ENCODE assay signal across 17 cellular contexts in the genomic region with DNA sequence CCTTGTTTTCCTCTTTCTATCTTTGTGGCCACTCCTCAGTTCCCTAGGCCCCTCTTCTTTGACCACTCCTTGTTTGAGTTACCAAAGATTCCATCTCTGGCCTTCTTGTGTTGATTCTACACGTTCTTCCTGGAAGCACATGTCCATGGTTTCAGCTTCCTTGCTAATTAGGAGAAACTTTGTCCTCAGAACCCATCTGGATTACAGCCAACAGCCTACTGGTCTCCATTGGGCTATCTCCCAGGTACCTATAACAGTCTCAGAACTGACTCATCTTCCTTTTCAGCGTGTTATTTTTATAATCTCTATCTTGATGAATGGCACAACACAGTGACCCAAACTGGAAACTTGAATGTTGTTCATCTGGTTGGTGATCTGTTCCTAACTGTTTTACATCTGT. TPM values are rescaled to one million over a fixed set of nuclear protein-coding genes. Genes with fewer than 3 reads are reported as not detected.
DNase-seq lines count a peak whose midpoint lies in the region; ATAC-seq and TF ChIP-seq lines count a peak whose summit lies in the region.
"Had no signal": no experiment of that assay in that cellular context is flagged by ENCODE, and none has a peak within 500 bp of the region (broad histone marks: within the 10 kb centered on the region; RNA-seq: fewer than 3 reads in every experiment).

No MANE protein-coding gene starts in this region.

- peak overlapping the region; percentile 4 for H3K4me3 Mint-ChIP-seq in activated T-helper 17 cell treated with anti-CD3 and anti-CD28 coated beads, Interleukin-2, amount 50 U/mL, for 72 hours
- peak overlapping the region in 1 of 10 donors; percentile 22 for H3K4me3 Mint-ChIP-seq in naive thymus-derived CD4-positive, alpha-beta T cell
- H3K4me3 Mint-ChIP-seq: stimulated activated memory B cell treated with anti-CD40 and anti-IgM and Interleukin-4, amounts not matched to agents 10 μg/mL and 1 μg/mL and 100 μg/mL, for 72 hours had no signal

- no peaks in the 10 kb centered on the region for H3K27me3 ChIP-seq in naive thymus-derived CD4-positive, alpha-beta T cell (ENCODE audit: control insufficient read depth in 2 of 2, insufficient read depth in 2 of 2, low read length in 2 of 2)
- H3K27me3 ChIP-seq: dorsolateral prefrontal cortex, ovary, SJCRH30 had no signal

- peaks cover 4% of the 10 kb centered on the region for H3K9me3 Mint-ChIP-seq in activated T-helper 17 cell treated with anti-CD3 and anti-CD28 coated beads, Interleukin-2, amount 50 U/mL, for 72 hours
- peaks cover 0 to 9% (median 2%) of the 10 kb centered on the region in 11 donors for H3K9me3 Mint-ChIP-seq in naive thymus-derived CD4-positive, alpha-beta T cell
- H3K9me3 Mint-ChIP-seq: stimulated activated memory B cell treated with anti-CD40 and anti-IgM and Interleukin-4, amounts not matched to agents 10 μg/mL and 1 μg/mL and 100 μg/mL, for 72 hours had no signal

- no peaks in the 10 kb centered on the region for H3K27me3 Mint-ChIP-seq in activated T-helper 17 cell treated with anti-CD3 and anti-CD28 coated beads, Interleukin-2, amount 50 U/mL, for 72 hours
- no peaks in the 10 kb centered on the region for H3K27me3 Mint-ChIP-seq in naive thymus-derived CD4-positive, alpha-beta T cell
- H3K27me3 Mint-ChIP-seq: stimulated activated memory B cell treated with anti-CD40 and anti-IgM and Interleukin-4, amounts not matched to agents 10 μg/mL and 1 μg/mL and 100 μg/mL, for 72 hours had no signal

- no peak for TF ChIP-seq CTCF in C4-2B (conservative IDR thresholded peaks at IDR 0.05)

- H3K9me3 ChIP-seq in naive thymus-derived CD4-positive, alpha-beta T cell (ENCODE audit: control insufficient read depth in 2 of 3, low read length in 3 of 3), result no peaks in the 10 kb centered on the region
- H3K9me3 ChIP-seq: ovary, SJCRH30 had no signal

- POLR2A ChIA-PET in naive thymus-derived CD4-positive, alpha-beta T cell (lab: Charles Lee), result no interaction called here

- H3K4me1 ChIP-seq in naive thymus-derived CD4-positive, alpha-beta T cell (ENCODE audit: control insufficient read depth in 2 of 2, insufficient read depth in 2 of 2, low read length in 2 of 2), result peaks cover 3 to 24% of the 10 kb centered on the region in 2 donors
- H3K4me1 ChIP-seq: SJCRH30 had no signal

- peak overlapping the region; percentile 46; the same call in 1 of the 2 replicates for H3K27ac ChIP-seq in C4-2B
- no peak overlapping the region for H3K27ac ChIP-seq in naive thymus-derived CD4-positive, alpha-beta T cell (ENCODE audit: low read depth, low read length)
- H3K27ac ChIP-seq: dorsolateral prefrontal cortex, left ventricle myocardium inferior, ovary, SJCRH30 had no signal

- intact Hi-C loops in naive thymus-derived CD4-positive, alpha-beta T cell (cut with micrococcal nuclease), result no loop called here

- no peak overlapping the region for H3K4me3 ChIP-seq in naive thymus-derived CD4-positive, alpha-beta T cell (ENCODE audit: low read length)
- H3K4me3 ChIP-seq: dorsolateral prefrontal cortex, left ventricle myocardium inferior, ovary, SJCRH30 had no signal

- ATAC-seq in activated T-helper 17 cell treated with anti-CD3 and anti-CD28 coated beads, Interleukin-2, amount 50 U/mL, for 72 hours (replicated peaks), result peak; percentile 74
- ATAC-seq in naive thymus-derived CD4-positive, alpha-beta T cell, result no peak
- ATAC-seq: stimulated activated memory B cell treated with anti-CD40 and anti-IgM and Interleukin-4, amounts not matched to agents 10 μg/mL and 1 μg/mL and 100 μg/mL, for 72 hours had no signal

- H3K4me1 Mint-ChIP-seq in activated T-helper 17 cell treated with anti-CD3 and anti-CD28 coated beads, Interleukin-2, amount 50 U/mL, for 72 hours, result peaks cover 35% of the 10 kb centered on the region
- H3K4me1 Mint-ChIP-seq in naive thymus-derived CD4-positive, alpha-beta T cell, result peaks cover 30 to 69% (median 61%) of the 10 kb centered on the region in 7 donors

- CTCF ChIA-PET in naive thymus-derived CD4-positive, alpha-beta T cell (lab: Charles Lee), result no interaction called here

- DNase-seq in HCEC 1CT, result peak; percentile 18
- peak; percentile 26 for DNase-seq in iris pigment epithelial cell (ENCODE audit: low read depth)
- no peak for DNase-seq in cerebellar nuclear complex (lab: John Stamatoyannopoulos, UW)
- DNase-seq in NCI-H1930 (lab: John Stamatoyannopoulos, UW), result no peak
- DNase-seq in NCI-H2196 treated with DMSO at 0.1 percent for 48 hours (lab: John Stamatoyannopoulos, UW; ENCODE audit: unreplicated experiment), result no peak
- no peak for DNase-seq in naive thymus-derived CD4-positive, alpha-beta T cell
- DNase-seq: dorsolateral prefrontal cortex, glutamatergic neuron, H7, KG1, left ventricle myocardium inferior, NCI-H510A, ovary, SJCRH30 had no signal

- peaks cover 14% of the 10 kb centered on the region for H3K36me3 Mint-ChIP-seq in activated T-helper 17 cell treated with anti-CD3 and anti-CD28 coated beads, Interleukin-2, amount 50 U/mL, for 72 hours (ENCODE audit: low read depth)
- H3K36me3 Mint-ChIP-seq in naive thymus-derived CD4-positive, alpha-beta T cell, result peaks cover 0 to 29% (median 18%) of the 10 kb centered on the region in 5 donors

- peak overlapping the region; percentile 37 for H3K27ac Mint-ChIP-seq in activated T-helper 17 cell treated with anti-CD3 and anti-CD28 coated beads, Interleukin-2, amount 50 U/mL, for 72 hours
- peak overlapping the region in 3 of 9 donors; percentile 19 to 69 (median 63) for H3K27ac Mint-ChIP-seq in naive thymus-derived CD4-positive, alpha-beta T cell
- H3K27ac Mint-ChIP-seq: stimulated activated memory B cell treated with anti-CD40 and anti-IgM and Interleukin-4, amounts not matched to agents 10 μg/mL and 1 μg/mL and 100 μg/mL, for 72 hours had no signal

- no peaks in the 10 kb centered on the region for H3K36me3 ChIP-seq in naive thymus-derived CD4-positive, alpha-beta T cell (ENCODE audit: control insufficient read depth in 2 of 3, insufficient read depth in 3 of 3, low read length in 3 of 3)
- H3K36me3 ChIP-seq: ovary, SJCRH30 had no signal

RNA-seq across cellular contexts. Expression of gene PTPRA, which starts 17.5 kb away (rescaled TPM):
- total RNA-seq in activated T-helper 17 cell treated with anti-CD3 and anti-CD28 coated beads, Interleukin-2, amount 50 U/mL, for 72 hours, result 10 to 100 TPM; 40.0 to 46.5 TPM
- total RNA-seq in naive thymus-derived CD4-positive, alpha-beta T cell, result 10 to 100 TPM; 68.0 to 86.6 (median 81.2) TPM
- 10 to 100 TPM; 27.5 to 41.7 TPM for polyA plus RNA-seq in naive thymus-derived CD4-positive, alpha-beta T cell

RNA-seq across cellular contexts. Expression of gene VPS16, which starts 50.2 kb away (rescaled TPM):
- 10 to 100 TPM; 37.2 to 45.4 TPM for total RNA-seq in activated T-helper 17 cell treated with anti-CD3 and anti-CD28 coated beads, Interleukin-2, amount 50 U/mL, for 72 hours
- total RNA-seq in naive thymus-derived CD4-positive, alpha-beta T cell, result 10 to 100 TPM; 45.5 to 62.4 (median 56.1) TPM
- 10 to 100 TPM; 25.0 to 43.3 TPM for polyA plus RNA-seq in naive thymus-derived CD4-positive, alpha-beta T cell

RNA-seq across cellular contexts. Expression of gene PCED1A, which starts 50.3 kb away (rescaled TPM):
- total RNA-seq in activated T-helper 17 cell treated with anti-CD3 and anti-CD28 coated beads, Interleukin-2, amount 50 U/mL, for 72 hours, result 10 to 100 TPM; 15.0 to 38.5 TPM
- 100 to 1,000 TPM in 1 of 5 experiments, 10 to 100 TPM in 4; 27.8 to 105 (median 72.5) TPM for total RNA-seq in naive thymus-derived CD4-positive, alpha-beta T cell
- polyA plus RNA-seq in naive thymus-derived CD4-positive, alpha-beta T cell, result 10 to 100 TPM; 23.6 to 27.3 TPM

Comparison
In these comparisons a context has a peak if more than half of its experiments do, and no peak if none do; other contexts are left out.
1. DNase-seq: peak in HCEC 1CT (single experiment) and iris pigment epithelial cell (single experiment); none in cerebellar nuclear complex (0 of 2), NCI-H1930 (0 of 2), NCI-H2196 treated with DMSO at 0.1 percent for 48 hours (single experiment) and naive thymus-derived CD4-positive, alpha-beta T cell (0 of 9).